In the genomic region with DNA sequence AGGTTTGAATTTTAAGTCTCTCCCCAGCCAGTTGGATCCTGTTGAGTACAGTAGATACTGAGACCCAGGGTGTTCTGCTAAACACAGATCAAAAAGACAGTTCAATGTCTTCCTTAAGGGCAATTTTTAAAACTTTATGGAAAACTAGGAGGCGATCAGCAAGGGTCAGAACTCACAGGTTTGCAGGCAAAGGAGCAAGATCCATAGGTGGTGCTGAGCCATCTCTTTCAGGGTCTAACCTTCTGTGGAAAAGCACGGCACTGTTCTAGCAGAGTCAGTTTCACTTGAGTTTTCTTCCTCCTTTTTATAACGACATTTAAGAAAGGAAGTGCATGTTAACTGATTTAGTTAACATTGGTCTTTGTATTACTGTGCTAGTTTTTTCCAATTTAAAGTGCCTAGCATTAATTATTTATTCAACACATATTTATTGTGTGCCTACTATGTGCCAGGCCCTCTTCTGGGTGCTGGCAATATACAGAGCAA, we compare ENCODE assay signal across 8 cellular contexts. TPM values are rescaled to one million over a fixed set of nuclear protein-coding genes. Genes with fewer than 3 reads are reported as not detected.
DNase-seq lines count a peak whose midpoint lies in the region; ATAC-seq and TF ChIP-seq lines count a peak whose summit lies in the region.

Gene CD84, minus strand, starts transcription at position 281 of the 486 bp plus-strand sequence. Its CDS starts 59 bp downstream, at position 222.

- no peaks in the 10 kb centered on the region for H3K27me3 Mint-ChIP-seq in activated naive CD4-positive, alpha-beta T cell treated with anti-CD3 and anti-CD28 coated beads for 36 hours (ENCODE audit: low read depth)

- DNase-seq in activated naive CD4-positive, alpha-beta T cell treated with anti-CD3 and anti-CD28 coated beads for 36 hours = no peak
- no peak for DNase-seq in activated naive CD4-positive, alpha-beta T cell treated with Interleukin-2 at 50 U/mL for 16 hours
- DNase-seq in SKM-1 (lab: John Stamatoyannopoulos, UW; ENCODE audit: unreplicated experiment) = peak; percentile 35
- no peak for DNase-seq in thoracic aorta (ENCODE audit: low spot score)
- no peak for DNase-seq in stimulated activated CD4-positive, alpha-beta T cell treated with anti-CD3 and anti-CD28 coated beads, Interleukin-12 subunit alpha, Interleukin-12 subunit beta, amount 100 ng/mL, for 4 hours
- DNase-seq in AG08396 (ENCODE audit: low spot score) = no peak
- no peak for DNase-seq in activated effector memory CD4-positive, alpha-beta T cell treated with Interleukin-2 at 50 U/mL for 16 hours

- peaks cover 16% of the 10 kb centered on the region for H3K9me3 Mint-ChIP-seq in activated naive CD4-positive, alpha-beta T cell treated with anti-CD3 and anti-CD28 coated beads for 36 hours

- peak within 1 kb of the TSS; percentile 91 for H3K27ac Mint-ChIP-seq in activated naive CD4-positive, alpha-beta T cell treated with anti-CD3 and anti-CD28 coated beads for 36 hours

- intact Hi-C loops in activated naive CD4-positive, alpha-beta T cell treated with anti-CD3 and anti-CD28 coated beads for 36 hours (cut with micrococcal nuclease) = loop anchor here (2.0 to 10.0 kb wide), 3 partner anchors 28 to 654 kb away; partner anchors contain the start of genes LY9 and TAGLN2

- no peak for TF ChIP-seq EP300 in gastroesophageal sphincter (IDR thresholded peaks at IDR 0.05)

- WGBS in gastroesophageal sphincter (ENCODE audit: low coverage in 1 of 2), 2 donors = 39 to 71% methylated on average over 3 of the region's 3 CpGs

- peaks cover 78% of the 10 kb centered on the region for H3K4me1 Mint-ChIP-seq in activated naive CD4-positive, alpha-beta T cell treated with anti-CD3 and anti-CD28 coated beads for 36 hours (ENCODE audit: low read depth)

- H3K4me1 ChIP-seq in gastroesophageal sphincter = no peaks in the 10 kb centered on the region
- no peaks in the 10 kb centered on the region for H3K4me1 ChIP-seq in thoracic aorta (ENCODE audit: control insufficient read depth in 1 of 2, low read depth in 2 of 2)

- H3K9me3 ChIP-seq in gastroesophageal sphincter = peaks cover 0 to 15% (median 0%) of the 10 kb centered on the region in 3 donors
- no peaks in the 10 kb centered on the region for H3K9me3 ChIP-seq in thoracic aorta

- no peak for TF ChIP-seq POLR2A in gastroesophageal sphincter (IDR thresholded peaks at IDR 0.05)

- H3K36me3 ChIP-seq in gastroesophageal sphincter = no peaks in the 10 kb centered on the region
- no peaks in the 10 kb centered on the region for H3K36me3 ChIP-seq in thoracic aorta

- H3K27me3 ChIP-seq in gastroesophageal sphincter = no peaks in the 10 kb centered on the region
- H3K27me3 ChIP-seq in thoracic aorta (replicated peaks; ENCODE audit: insufficient read depth) = no peaks in the 10 kb centered on the region

- TF ChIP-seq CTCF in gastroesophageal sphincter (IDR thresholded peaks at IDR 0.05) (no peak), thoracic aorta (IDR thresholded peaks at IDR 0.05) (no peak)

- H3K36me3 Mint-ChIP-seq in activated naive CD4-positive, alpha-beta T cell treated with anti-CD3 and anti-CD28 coated beads for 36 hours (ENCODE audit: low read depth) = peaks cover 14% of the 10 kb centered on the region

- ATAC-seq in gastroesophageal sphincter (no peak), thoracic aorta (ENCODE audit: insufficient number of reproducible peaks, low FRiP score, low read depth) (no peak)

- H3K27ac ChIP-seq in gastroesophageal sphincter (no peak within 1 kb of the TSS), thoracic aorta (peak within 1 kb of the TSS in 1 of 2 donors; percentile 48)

- peak within 1 kb of the TSS; percentile 19 to 24 for H3K4me3 ChIP-seq in gastroesophageal sphincter
- peak within 1 kb of the TSS; percentile 58 for H3K4me3 ChIP-seq in thoracic aorta

- peak within 1 kb of the TSS; percentile 74 for H3K4me3 Mint-ChIP-seq in activated naive CD4-positive, alpha-beta T cell treated with anti-CD3 and anti-CD28 coated beads for 36 hours

- CTCF ChIA-PET in activated naive CD4-positive, alpha-beta T cell treated with anti-CD3 and anti-CD28 coated beads for 36 hours (lab: Charles Lee) = interaction anchor here (1.0 to 3.9 kb wide), 5 partner anchors 18 to 109 kb away, joined by 3 to 22 read pairs (median 4); no protein-coding TSS in a partner anchor

RNA-seq across cellular contexts. Expression of gene CD84, which starts in this region (rescaled TPM):
- total RNA-seq in activated naive CD4-positive, alpha-beta T cell treated with anti-CD3 and anti-CD28 coated beads for 36 hours = 1 to 10 TPM; 8.6 to 9.2 TPM
- total RNA-seq in gastroesophageal sphincter (1 to 10 TPM; 3.0 to 6.7 (median 4.3) TPM), thoracic aorta (10 to 100 TPM; 11.6 to 12.7 TPM)
